ENCODE assay signal across 8 cellular contexts in genomic region chr9:120628925-120629497, GRCh38. TPM values are rescaled to one million over a fixed set of nuclear protein-coding genes. Genes with fewer than 3 reads are reported as not detected.
DNase-seq lines count a peak whose midpoint lies in the region; ATAC-seq and TF ChIP-seq lines count a peak whose summit lies in the region.
"Not testable (repeated sequence)": the region's sequence is repeated elsewhere in the genome, so short reads cannot be mapped to it uniquely, and the experiment has no call there.

No MANE protein-coding gene starts in this region.

- in situ Hi-C loops in Caki2 (cut with HindIII; ENCODE audit: low pct_unique_long_range_greater_than_20kb, low sequenced_read_pairs); Panc1 (cut with HindIII; ENCODE audit: low pct_unique_long_range_greater_than_20kb, low sequenced_read_pairs): not testable (repeated sequence)

- not testable (repeated sequence) for BruUV-seq in Panc1 (replicated peaks; lab: Mats Ljungman, UMichigan)

- not testable (repeated sequence) for H3K9me3 Mint-ChIP-seq in dendritic cell treated with granulocyte-macrophage colony-stimulating factor and Interleukin-4, amounts not matched to agents 40 ng/mL and 50 ng/mL, for 4 days

- H3K4me1 Mint-ChIP-seq in dendritic cell treated with granulocyte-macrophage colony-stimulating factor and Interleukin-4, amounts not matched to agents 40 ng/mL and 50 ng/mL, for 4 days (ENCODE audit: low read depth): peaks cover 63% of the 10 kb centered on the region

- 61 to 73% methylated on average over 3 of the region's 3 CpGs for WGBS in tibial nerve, 2 donors

- H3K9me3 ChIP-seq in Panc1 (ENCODE audit: control insufficient read depth, insufficient read depth, low read depth, low read length); neutrophil; tibial nerve: not testable (repeated sequence)

- not testable (repeated sequence) for H3K4me3 ChIP-seq in Panc1 (ENCODE audit: low read depth in 2 of 2, low read length in 2 of 2); foreskin fibroblast (ENCODE audit: low read depth in 1 of 2, low read length in 2 of 2); neutrophil (ENCODE audit: low read depth in 1 of 2, low read length in 1 of 2); tibial nerve

- not testable (repeated sequence) for TF ChIP-seq POLR2A in tibial nerve (IDR thresholded peaks at IDR 0.05)

- CTCF ChIA-PET in Panc1 (lab: Charles Lee): not testable (repeated sequence)

- peak; percentile 83 for ATAC-seq in Panc1

- H3K27ac Mint-ChIP-seq in dendritic cell treated with granulocyte-macrophage colony-stimulating factor and Interleukin-4, amounts not matched to agents 40 ng/mL and 50 ng/mL, for 4 days: peak overlapping the region; percentile 81

- not testable (repeated sequence) for H3K27me3 ChIP-seq in Panc1 (ENCODE audit: control insufficient read depth, insufficient read depth, low read length); neutrophil; tibial nerve

- not testable (repeated sequence) for H3K27me3 Mint-ChIP-seq in dendritic cell treated with granulocyte-macrophage colony-stimulating factor and Interleukin-4, amounts not matched to agents 40 ng/mL and 50 ng/mL, for 4 days

- not testable (repeated sequence) for H3K36me3 Mint-ChIP-seq in dendritic cell treated with granulocyte-macrophage colony-stimulating factor and Interleukin-4, amounts not matched to agents 40 ng/mL and 50 ng/mL, for 4 days (ENCODE audit: low read depth)

- not testable (repeated sequence) for TF ChIP-seq CTCF in Panc1 (IDR thresholded peaks at IDR 0.05); foreskin fibroblast (IDR thresholded peaks at IDR 0.05; ENCODE audit: low read depth, low read length); neutrophil (IDR thresholded peaks at IDR 0.05); tibial nerve (IDR thresholded peaks at IDR 0.05)

- H3K4me1 ChIP-seq in Panc1 (ENCODE audit: control insufficient read depth, insufficient read depth, low read length): not testable (repeated sequence)
- peaks cover 7 to 14% of the 10 kb centered on the region in 2 experiments for H3K4me1 ChIP-seq in neutrophil (ENCODE audit: control insufficient read depth in 1 of 2, insufficient read depth in 1 of 2, low read depth in 1 of 2, low read length in 1 of 2)
- peaks cover 0 to 69% (median 2%) of the 10 kb centered on the region in 4 donors for H3K4me1 ChIP-seq in tibial nerve

- not testable (repeated sequence) for H3K36me3 ChIP-seq in Panc1 (ENCODE audit: control insufficient read depth, insufficient read depth, low read length); tibial nerve
- peaks cover 48% of the 10 kb centered on the region for H3K36me3 ChIP-seq in neutrophil

- POLR2A ChIA-PET in Panc1 (lab: Charles Lee): not testable (repeated sequence)

- H3K4me3 Mint-ChIP-seq in dendritic cell treated with granulocyte-macrophage colony-stimulating factor and Interleukin-4, amounts not matched to agents 40 ng/mL and 50 ng/mL, for 4 days: not testable (repeated sequence)

- not testable (repeated sequence) for H3K27ac ChIP-seq in Panc1 (ENCODE audit: low read length)
- H3K27ac ChIP-seq in angular gyrus (ENCODE audit: low read depth, low read length) (peak overlapping the region; percentile 67), neutrophil (peak overlapping the region; percentile 43), tibial nerve (peak overlapping the region; percentile 19 to 85 (median 63))

- intact Hi-C loops in Panc1 (cut with micrococcal nuclease; ENCODE audit: unreplicated experiment); dendritic cell treated with granulocyte-macrophage colony-stimulating factor and Interleukin-4, amounts not matched to agents 40 ng/mL and 50 ng/mL, for 4 days (cut with micrococcal nuclease): not testable (repeated sequence)

- DNase-seq in Caki2 (ENCODE audit: low read depth) (peak; percentile 53), HS-27A (ENCODE audit: low read depth) (peak; percentile 17), foreskin fibroblast (peak; percentile 41 to 70)
- not testable (repeated sequence) for DNase-seq in Panc1 (ENCODE audit: low read depth, low spot score); tibial nerve (ENCODE audit: low spot score in 2 of 2)

- TF ChIP-seq EP300 in tibial nerve (IDR thresholded peaks at IDR 0.05): not testable (repeated sequence)

RNA-seq across cellular contexts. Expression of gene CDK5RAP2, which starts 49.0 kb away (rescaled TPM):
- total RNA-seq in Caki2 (2014; rRNA removed; shearing (Covaris generic); ENCODE audit: low replicate concordance): 103 and 109 TPM in 2 replicates
- total RNA-seq in Panc1 (2021; ENCODE audit: unreplicated experiment) (47.7 TPM), tibial nerve (100 to 1,000 TPM in 1 of 4 donors, 10 to 100 TPM in 3; 48.1 to 127 (median 76.7) TPM)
- polyA plus RNA-seq in Panc1 (2012; ENCODE audit: insufficient read length): 20.5 TPM
